14 cellular contexts compared by ENCODE assay signal in genomic region chr3:11150256-11150655, GRCh38. TPM values are rescaled to one million over a fixed set of nuclear protein-coding genes. Genes with fewer than 3 reads are reported as not detected.
DNase-seq lines count a peak whose midpoint lies in the region; ATAC-seq and TF ChIP-seq lines count a peak whose summit lies in the region.
"Had no signal": no experiment of that assay in that cellular context is flagged by ENCODE, and none has a peak within 500 bp of the region (broad histone marks: within the 10 kb centered on the region; RNA-seq: fewer than 3 reads in every experiment).

No MANE protein-coding gene starts in this region.

- H3K23ac ChIP-seq in mesenchymal stem cell (ENCODE audit: low read length in 2 of 2): no peak overlapping the region
- H3K23ac ChIP-seq in mesendoderm (ENCODE audit: low read length): no peak overlapping the region

- H3K4ac ChIP-seq in mesenchymal stem cell (ENCODE audit: low read depth in 1 of 2, low read length in 2 of 2) (no peak overlapping the region), mesendoderm (ENCODE audit: low read depth, low read length) (no peak overlapping the region)

- H2BK12ac ChIP-seq in mesenchymal stem cell (ENCODE audit: low read length in 2 of 2): no peak overlapping the region

- H4K91ac ChIP-seq in mesenchymal stem cell (ENCODE audit: low read length): no peak overlapping the region

- H3K36me3 ChIP-seq in ACC112 (ENCODE audit: insufficient read depth, low read length): no peaks in the 10 kb centered on the region
- no peaks in the 10 kb centered on the region for H3K36me3 ChIP-seq in mesenchymal stem cell (ENCODE audit: control insufficient read depth in 1 of 2, insufficient read depth in 2 of 2, low read depth in 1 of 2, low read length in 2 of 2)
- H3K36me3 ChIP-seq in mesendoderm (ENCODE audit: control insufficient read depth, insufficient read depth, low read length): no peaks in the 10 kb centered on the region
- H3K36me3 ChIP-seq: BE2C, HAP-1 had no signal

- H3K79me1 ChIP-seq in mesenchymal stem cell (replicated peaks; ENCODE audit: low read length, poor library complexity, severe bottlenecking) (no peaks in the 10 kb centered on the region), mesendoderm (ENCODE audit: low read length) (no peaks in the 10 kb centered on the region)

- peaks cover 0 to 6% of the 10 kb centered on the region in 2 donors for H3K36me3 Mint-ChIP-seq in CD14-positive monocyte
- H3K36me3 Mint-ChIP-seq: CD8-positive, alpha-beta memory T cell had no signal

- no peak overlapping the region for H3K27ac Mint-ChIP-seq in CD14-positive monocyte

- 90% methylated on average over 7 of the region's 7 CpGs for WGBS in mesenchymal stem cell
- no CpG with 5 or more reads among the region's 7 CpGs for WGBS in mesendoderm (ENCODE audit: extremely low coverage, insufficient coverage, low lambda C conversion rate)

- no peak overlapping the region for H3K4me2 ChIP-seq in mesenchymal stem cell (ENCODE audit: low read length, poor library complexity, severe bottlenecking)
- H3K4me2 ChIP-seq in mesendoderm (ENCODE audit: low read length): no peak overlapping the region

- no peaks in the 10 kb centered on the region for H3K9me3 ChIP-seq in mesenchymal stem cell (ENCODE audit: control insufficient read depth, low read length)
- H3K9me3 ChIP-seq: BE2C, Caco-2, HAP-1 had no signal

- ATAC-seq in sciatic nerve: peak; percentile 38
- no peak for ATAC-seq in HG03039 (IDR thresholded peaks at IDR 0.05; ENCODE audit: unreplicated experiment)

- no peak overlapping the region for H2BK120ac ChIP-seq in mesenchymal stem cell (ENCODE audit: low read depth, low read length)
- H2BK120ac ChIP-seq in mesendoderm (ENCODE audit: low read depth, low read length): no peak overlapping the region

- peaks cover 18 to 25% (median 24%) of the 10 kb centered on the region in 3 donors for H3K27me3 Mint-ChIP-seq in CD14-positive monocyte (ENCODE audit: low read depth in 3 of 3)

- peak overlapping the region; percentile 8 for H3K9ac ChIP-seq in mesenchymal stem cell (ENCODE audit: low read length)
- H3K9ac ChIP-seq in mesendoderm (ENCODE audit: low read length): no peak overlapping the region

- peaks cover 25% of the 10 kb centered on the region for H3K4me1 Mint-ChIP-seq in CD14-positive monocyte

- H3K14ac ChIP-seq in mesenchymal stem cell (ENCODE audit: low read length in 2 of 2): no peak overlapping the region

- H4K5ac ChIP-seq in mesendoderm (ENCODE audit: low read length): no peak overlapping the region

- H2AFZ ChIP-seq in ACC112 (ENCODE audit: low read length, unreplicated experiment) (no peak overlapping the region), mesenchymal stem cell (ENCODE audit: low read depth, low read length) (no peak overlapping the region)

- TF ChIP-seq CTCF in CD14-positive monocyte (IDR thresholded peaks at IDR 0.05): no peak

- H3K79me2 ChIP-seq in ACC112 (ENCODE audit: control insufficient read depth, insufficient read depth, low read length, unreplicated experiment) (peaks cover 16% of the 10 kb centered on the region), mesendoderm (ENCODE audit: control insufficient read depth, insufficient read depth, low read length) (no peaks in the 10 kb centered on the region)

- peaks cover 0 to 8% (median 8%) of the 10 kb centered on the region in 7 donors for H3K9me3 Mint-ChIP-seq in CD14-positive monocyte
- H3K9me3 Mint-ChIP-seq: CD8-positive, alpha-beta memory T cell had no signal

- H4K8ac ChIP-seq in mesenchymal stem cell (ENCODE audit: low read length) (no peak overlapping the region), mesendoderm (ENCODE audit: low read depth, low read length) (no peak overlapping the region)

- H3K4me3 ChIP-seq in ACC112 (ENCODE audit: low read depth, low read length) (no peak overlapping the region), mesenchymal stem cell (ENCODE audit: insufficient read depth in 1 of 2, low read depth in 1 of 2, low read length in 2 of 2) (no peak overlapping the region), mesendoderm (ENCODE audit: low read length) (no peak overlapping the region)
- H3K4me3 ChIP-seq: HAP-1 had no signal

- DNase-seq in CD14-positive monocyte (ENCODE audit: low spot score): peak; percentile 3
- DNase-seq in mesenchymal stem cell: no peak
- no peak for DNase-seq in sciatic nerve (ENCODE audit: low spot score)
- no peak for DNase-seq in mesendoderm
- DNase-seq in HuH-7.5 (ENCODE audit: low spot score): no peak
- DNase-seq: BE2C; Caco-2; CD8-positive, alpha-beta memory T cell; DND-41; GDM1 had no signal

- H3K4me3 Mint-ChIP-seq in CD14-positive monocyte: no peak overlapping the region
- H3K4me3 Mint-ChIP-seq: CD8-positive, alpha-beta memory T cell had no signal

- H2AK5ac ChIP-seq in mesenchymal stem cell (ENCODE audit: low read length, severe bottlenecking): no peak overlapping the region
- H2AK5ac ChIP-seq in mesendoderm (ENCODE audit: low read length): no peak overlapping the region

- H3K56ac ChIP-seq in mesendoderm (ENCODE audit: low read length): no peak overlapping the region

- H2BK15ac ChIP-seq in mesenchymal stem cell (ENCODE audit: low read depth, poor library complexity, severe bottlenecking) (no peak overlapping the region), mesendoderm (replicated peaks; ENCODE audit: low read depth) (no peak overlapping the region)

- peaks cover 35% of the 10 kb centered on the region for H3K4me1 ChIP-seq in ACC112 (ENCODE audit: control insufficient read depth, insufficient read depth, low read length, unreplicated experiment)
- peaks cover 9% of the 10 kb centered on the region for H3K4me1 ChIP-seq in mesenchymal stem cell (ENCODE audit: control insufficient read depth, insufficient read depth, low read depth, low read length)
- H3K4me1 ChIP-seq in mesendoderm (ENCODE audit: control insufficient read depth, low read depth, low read length): no peaks in the 10 kb centered on the region
- H3K4me1 ChIP-seq: BE2C, HAP-1 had no signal

- H2BK5ac ChIP-seq in mesenchymal stem cell (ENCODE audit: low read depth, low read length, poor library complexity, severe bottlenecking): no peak overlapping the region
- no peak overlapping the region for H2BK5ac ChIP-seq in mesendoderm (ENCODE audit: low read length)

- H3K27me3 ChIP-seq in ACC112 (ENCODE audit: insufficient read depth, low read length): no peaks in the 10 kb centered on the region
- peaks cover 0 to 5% of the 10 kb centered on the region in 2 experiments for H3K27me3 ChIP-seq in mesenchymal stem cell (ENCODE audit: control insufficient read depth in 1 of 2, insufficient read depth in 1 of 2, low read length in 2 of 2)
- peaks cover 8% of the 10 kb centered on the region for H3K27me3 ChIP-seq in mesendoderm (ENCODE audit: insufficient read depth, low read length, poor library complexity)

- no peak overlapping the region for H3K18ac ChIP-seq in mesenchymal stem cell (ENCODE audit: low read depth in 1 of 2, low read length in 2 of 2)
- H3K18ac ChIP-seq in mesendoderm (ENCODE audit: low read length): no peak overlapping the region

- intact Hi-C loops in CD14-positive monocyte (cut with micrococcal nuclease) (loop anchor here in 1 of 2 donors (10.0 kb wide), 1 partner anchor 85 kb away; no protein-coding TSS in a partner anchor), sciatic nerve (cut with DNase I) (no loop called here)

- H3K27ac ChIP-seq in ACC112 (ENCODE audit: low read depth, low read length): peak overlapping the region; percentile 36; the same call in 1 of the 2 replicates
- no peak overlapping the region for H3K27ac ChIP-seq in mesenchymal stem cell (ENCODE audit: low read length, poor library complexity, severe bottlenecking)
- no peak overlapping the region for H3K27ac ChIP-seq in mesendoderm (ENCODE audit: low read depth, low read length)

RNA-seq across cellular contexts. Expression of gene HRH1, which starts 4.0 kb away (rescaled TPM):
- polyA plus RNA-seq in CD14-positive monocyte: under 1 TPM in 1 of 2 donors, not detected in 1; 0.08 TPM
- polyA plus RNA-seq in mesenchymal stem cell (2013, experiment 1 of 2): 2.7 TPM
- 2.5 TPM for polyA plus RNA-seq in mesenchymal stem cell (2013, experiment 2 of 2)
- 40.3 TPM for total RNA-seq in sciatic nerve
- 0.03 TPM for polyA plus RNA-seq in mesendoderm (2013, experiment 1 of 2)
- 0.04 TPM for polyA plus RNA-seq in mesendoderm (2013, experiment 2 of 2)
- total RNA-seq: H1 had no signal
- polyA plus RNA-seq: CD8-positive, alpha-beta memory T cell had no signal
